In the genomic region with DNA sequence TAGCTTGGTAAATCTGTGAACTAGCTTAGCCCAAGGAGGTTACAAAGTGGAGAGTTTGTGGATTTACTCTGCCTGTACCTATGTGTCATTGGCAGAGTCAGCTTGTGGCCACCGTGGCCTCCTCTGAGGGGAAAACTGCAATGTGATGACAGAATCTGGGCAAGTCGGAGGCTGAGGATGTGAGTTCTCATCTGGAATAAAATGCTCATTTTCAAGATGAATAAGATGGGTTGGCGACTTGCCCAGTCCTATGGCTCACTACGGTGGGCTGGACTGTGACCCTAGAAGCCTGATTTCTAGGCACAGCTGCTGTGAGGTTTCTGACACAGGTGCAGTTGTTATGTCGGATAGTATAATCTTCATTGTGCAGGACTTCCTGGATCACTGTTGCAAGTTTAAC, we compare ENCODE assay signal across 12 cellular contexts.
DNase-seq lines count a peak whose midpoint lies in the region; ATAC-seq, FAIRE-seq and TF ChIP-seq lines count a peak whose summit lies in the region.
"Had no signal": no experiment of that assay in that cellular context is flagged by ENCODE, and none has a peak within 500 bp of the region (broad histone marks: within the 10 kb centered on the region; RNA-seq: fewer than 3 reads in every experiment).

No MANE protein-coding gene starts in this region.

- intact Hi-C loops in HepG2 (cut with micrococcal nuclease; ENCODE audit: unreplicated experiment): no loop called here

- CTCF ChIA-PET in HepG2 (lab: Yijun Ruan, JAX; ENCODE audit: low intra/inter-chr PET ratio, low total read pairs): no interaction called here

- ATAC-seq in HG02798 (IDR thresholded peaks at IDR 0.05; ENCODE audit: poor library complexity, unreplicated experiment) (no peak), HepG2 (no peak), GM21717 (IDR thresholded peaks at IDR 0.05; ENCODE audit: unreplicated experiment) (no peak)
- ATAC-seq: K562 had no signal

- peaks cover 53% of the 10 kb centered on the region for H3K4me1 ChIP-seq in Loucy (ENCODE audit: insufficient read depth, low read length, poor library complexity, severe bottlenecking)
- H3K4me1 ChIP-seq in HepG2 (ENCODE audit: insufficient read depth, low read length): no peaks in the 10 kb centered on the region

- in situ Hi-C loops in HepG2 (cut with HindIII; ENCODE audit: extremely low pct_ligation_motif_present, low pct_unique_long_range_greater_than_20kb): no loop called here

- DNase-seq in ELR (ENCODE audit: low read depth): peak; percentile 62
- peak; percentile 57 to 77 for DNase-seq in cardiac fibroblast (ENCODE audit: low read depth in 2 of 2)
- DNase-seq in stimulated activated CD4-positive, alpha-beta T cell treated with anti-CD3 and anti-CD28 coated beads, Interleukin-2, amount 100 ng/mL, for 24 hours: peak; percentile 30 to 48
- DNase-seq in NCI-H774 (lab: John Stamatoyannopoulos, UW): no peak
- DNase-seq in HepG2 (ENCODE audit: low spot score): no peak
- DNase-seq: DMS153, erythroblast, tibial artery had no signal

- no TSS peak for BruUV-seq in HepG2 (replicated peaks; lab: Mats Ljungman, UMichigan)

- no peak overlapping the region for H3K27ac ChIP-seq in HepG2 (ENCODE audit: extremely low read length, insufficient read depth, low read length)

- POLR2A ChIA-PET in HepG2 (lab: Yijun Ruan, JAX): no interaction called here

- no peak for TF ChIP-seq RAD21 in HepG2 (CRISPR knock-in tag; IDR thresholded peaks at IDR 0.05)

- H3K9ac ChIP-seq in Loucy (ENCODE audit: low read depth, low read length, poor library complexity, severe bottlenecking) (peak overlapping the region; percentile 49), HepG2 (ENCODE audit: insufficient read depth, low read depth, low read length) (no peak overlapping the region)

- no peaks in the 10 kb centered on the region for H3K27me3 ChIP-seq in Loucy (ENCODE audit: insufficient read depth, low read length, poor library complexity, severe bottlenecking)
- peaks cover 0 to 7% of the 10 kb centered on the region in 2 experiments; a peak in 2 of 5 replicates for H3K27me3 ChIP-seq in HepG2 (ENCODE audit: control insufficient read depth in 1 of 2, insufficient read depth in 2 of 2, low read length in 2 of 2)
- H3K27me3 ChIP-seq: tibial artery had no signal

- 24% methylated on average over 5 of the region's 5 CpGs for WGBS in HepG2 (ENCODE audit: low lambda C conversion rate)

- TF ChIP-seq POLR2A in HepG2 (IDR thresholded peaks at IDR 0.05; ENCODE audit: insufficient read depth in 1 of 2, low read depth in 2 of 2, low read length in 2 of 2): no peak

- no peak for TF ChIP-seq CTCF in Loucy (conservative IDR thresholded peaks at IDR 0.05; ENCODE audit: low read length)
- no peak for TF ChIP-seq CTCF in cardiac fibroblast (IDR thresholded peaks at IDR 0.05; ENCODE audit: low read depth, low read length)
- TF ChIP-seq CTCF in HepG2 (CRISPR knock-in tag; IDR thresholded peaks at IDR 0.05): no peak

- H3K9me3 ChIP-seq in Loucy (ENCODE audit: insufficient read depth, low read depth, low read length) (no peaks in the 10 kb centered on the region), HepG2 (ENCODE audit: low read length) (no peaks in the 10 kb centered on the region)
- H3K9me3 ChIP-seq: tibial artery had no signal

- H2AFZ ChIP-seq in Loucy (ENCODE audit: low read length) (no peak overlapping the region; the same call in 1 of the 2 replicates), HepG2 (ENCODE audit: low read length) (no peak overlapping the region)

- TF ChIP-seq EP300 in HepG2 (IDR thresholded peaks at IDR 0.05; ENCODE audit: low read depth in 2 of 2, low read length in 2 of 2) (no peak), HepG2 (CRISPR knock-in tag; IDR thresholded peaks at IDR 0.05; ENCODE audit: borderline replicate concordance) (no peak)

- H3K79me2 ChIP-seq in Loucy (ENCODE audit: insufficient read depth, low read length) (no peaks in the 10 kb centered on the region), HepG2 (ENCODE audit: insufficient read depth, low read length) (no peaks in the 10 kb centered on the region)

- FAIRE-seq in HepG2 (lab: Jason Lieb, UNC): no peak
- FAIRE-seq: K562 had no signal

- H3K4me3 ChIP-seq in Loucy (ENCODE audit: low read length, poor library complexity, severe bottlenecking) (peak overlapping the region; percentile 5), cardiac fibroblast (replicated peaks in 1 of 2; ENCODE audit: low read depth in 2 of 2, low read length in 2 of 2) (no peak overlapping the region), HepG2 (replicated peaks in 1 of 3; ENCODE audit: insufficient read depth in 1 of 3, low read depth in 2 of 3, low read length in 3 of 3) (no peak overlapping the region)
- H3K4me3 ChIP-seq: K562 had no signal

- H4K20me1 ChIP-seq in Loucy (ENCODE audit: insufficient read depth, low read length, poor library complexity, severe bottlenecking): no peaks in the 10 kb centered on the region
- no peaks in the 10 kb centered on the region for H4K20me1 ChIP-seq in HepG2 (ENCODE audit: insufficient read depth, low read length)

- peaks cover 23% of the 10 kb centered on the region for H3F3A ChIP-seq in Loucy (ENCODE audit: low read depth)

- H3K4me2 ChIP-seq in Loucy (ENCODE audit: low read depth, low read length, poor library complexity, severe bottlenecking) (peak overlapping the region; percentile 52), HepG2 (ENCODE audit: low read depth, low read length) (no peak overlapping the region)

- no peaks in the 10 kb centered on the region for H3K36me3 ChIP-seq in Loucy (ENCODE audit: insufficient read depth, low read length)
- no peaks in the 10 kb centered on the region for H3K36me3 ChIP-seq in HepG2 (replicated peaks in 1 of 2; ENCODE audit: control insufficient read depth in 1 of 2, insufficient read depth in 2 of 2, low read length in 2 of 2)
- H3K36me3 ChIP-seq: tibial artery had no signal

- H3K9me2 ChIP-seq in Loucy (replicated peaks; ENCODE audit: low read depth, low read length): no peaks in the 10 kb centered on the region

TF ChIP-seq in HepG2, 621 proteins besides CTCF, POLR2A, EP300 and RAD21:
- TF ChIP-seq, protein P1, sequence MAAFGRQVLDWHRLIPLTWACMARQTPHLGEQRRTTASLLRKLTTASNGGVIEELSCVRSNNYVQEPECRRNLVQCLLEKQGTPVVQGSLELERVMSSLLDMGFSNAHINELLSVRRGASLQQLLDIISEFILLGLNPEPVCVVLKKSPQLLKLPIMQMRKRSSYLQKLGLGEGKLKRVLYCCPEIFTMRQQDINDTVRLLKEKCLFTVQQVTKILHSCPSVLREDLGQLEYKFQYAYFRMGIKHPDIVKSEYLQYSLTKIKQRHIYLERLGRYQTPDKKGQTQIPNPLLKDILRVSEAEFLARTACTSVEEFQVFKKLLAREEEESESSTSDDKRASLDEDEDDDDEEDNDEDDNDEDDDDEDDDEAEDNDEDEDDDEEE (CRISPR knock-in tag; IDR thresholded peaks at IDR 0.05): no peak
TF ChIP-seq in HepG2: peak in this region for 0.

Comparison
In these comparisons a context has a peak if more than half of its experiments do, and no peak if none do; other contexts are left out.
1. DNase-seq: peak in ELR (single experiment), cardiac fibroblast (2 of 2) and stimulated activated CD4-positive, alpha-beta T cell treated with anti-CD3 and anti-CD28 coated beads, Interleukin-2, amount 100 ng/mL, for 24 hours (2 of 2); none in NCI-H774 (single experiment) and HepG2 (single experiment).